ENCODE assay signal across 15 cellular contexts in the genomic region with DNA sequence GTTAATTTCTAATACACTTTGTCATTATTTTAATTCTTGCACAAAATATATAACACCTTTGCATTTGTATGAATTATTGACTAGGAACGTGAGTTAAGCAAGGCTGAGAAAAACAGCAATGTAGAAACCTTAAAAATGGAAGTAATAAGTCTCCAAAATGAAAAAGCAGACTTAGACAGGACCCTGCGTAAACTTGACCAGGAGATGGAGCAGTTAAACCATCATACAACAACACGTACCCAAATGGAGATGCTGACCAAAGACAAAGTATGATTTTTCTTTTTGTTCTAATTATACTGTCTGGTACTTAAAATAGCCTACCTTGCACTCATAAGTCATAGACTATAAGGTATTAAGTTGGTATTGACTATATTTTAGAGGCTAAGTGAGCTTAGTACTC. TPM values are rescaled to one million over a fixed set of nuclear protein-coding genes. Genes with fewer than 3 reads are reported as not detected.
DNase-seq lines count a peak whose midpoint lies in the region; ATAC-seq and TF ChIP-seq lines count a peak whose summit lies in the region.
"Had no signal": no experiment of that assay in that cellular context is flagged by ENCODE, and none has a peak within 500 bp of the region (broad histone marks: within the 10 kb centered on the region; RNA-seq: fewer than 3 reads in every experiment).

No MANE protein-coding gene starts in this region.

- no peak overlapping the region for H3K4me3 ChIP-seq in AG10803 (ENCODE audit: low read length)
- H3K4me3 ChIP-seq in RWPE2 (ENCODE audit: severe bottlenecking) = no peak overlapping the region
- no peak overlapping the region for H3K4me3 ChIP-seq in fibroblast of pulmonary artery (replicated peaks; ENCODE audit: low read depth, low read length)
- H3K4me3 ChIP-seq: colonic mucosa, lung, pancreas had no signal

- H3K4me1 ChIP-seq in RWPE2 (ENCODE audit: insufficient read depth, poor library complexity, severe bottlenecking) = no peaks in the 10 kb centered on the region
- H3K4me1 ChIP-seq: colonic mucosa, pancreas had no signal

- no peak overlapping the region for H3K27ac ChIP-seq in RWPE2 (ENCODE audit: poor library complexity, severe bottlenecking)
- H3K27ac ChIP-seq: colonic mucosa, pancreas had no signal

- peak; percentile 4 for DNase-seq in AG10803 (ENCODE audit: low read depth)
- no peak for DNase-seq in RWPE2 (ENCODE audit: low spot score)
- DNase-seq in fibroblast of pulmonary artery (ENCODE audit: low read depth) = peak; percentile 41
- no peak for DNase-seq in Right ventricle myocardium inferior (ENCODE audit: missing footprints)
- DNase-seq in NCI-H524 treated with DMSO at 0.1 percent for 48 hours (lab: John Stamatoyannopoulos, UW) = no peak
- DNase-seq in GM19240 (ENCODE audit: insufficient read length, low spot score) = no peak
- DNase-seq: activated CD4-positive, alpha-beta T cell treated with anti-CD3 and anti-CD28 coated beads, Interleukin-2, amount 50 U/mL, for 48 hours; activated naive CD4-positive, alpha-beta T cell treated with Interleukin-2 at 50 U/mL for 16 hours; AML-193; colonic mucosa; NCI-H2029 treated with DMSO at 0.1 percent for 48 hours; pancreas had no signal

- intact Hi-C loops in Right ventricle myocardium inferior (cut with DNase I) = no loop called here

- H3K27me3 ChIP-seq in RWPE2 (ENCODE audit: insufficient read depth, poor library complexity, severe bottlenecking) = no peaks in the 10 kb centered on the region
- H3K27me3 ChIP-seq: colonic mucosa, pancreas had no signal

- no peaks in the 10 kb centered on the region for H3K9me3 ChIP-seq in RWPE2 (ENCODE audit: severe bottlenecking)
- H3K9me3 ChIP-seq: colonic mucosa, pancreas had no signal

- TF ChIP-seq CTCF in AG10803 (conservative IDR thresholded peaks at IDR 0.05; ENCODE audit: low read length) = peak; percentile 25
- no peak for TF ChIP-seq CTCF in RWPE2 (IDR thresholded peaks at IDR 0.05; ENCODE audit: poor library complexity, severe bottlenecking)
- TF ChIP-seq CTCF in fibroblast of pulmonary artery (IDR thresholded peaks at IDR 0.05; ENCODE audit: low read length, missing control alignments) = no peak

- ATAC-seq in GM18868 (IDR thresholded peaks at IDR 0.05; ENCODE audit: unreplicated experiment) = peak; percentile 49
- ATAC-seq in RWPE2 (ENCODE audit: low read depth) = 0 out of 3 replicates have a peak, but pooled peaks have one; percentile 23
- no peak for ATAC-seq in HG02642 (IDR thresholded peaks at IDR 0.05; ENCODE audit: poor library complexity, unreplicated experiment)
- ATAC-seq in Right ventricle myocardium inferior = no peak
- ATAC-seq: pancreas had no signal

- H3K36me3 ChIP-seq in RWPE2 (ENCODE audit: low read depth) = peaks cover 96% of the 10 kb centered on the region

RNA-seq across cellular contexts. Expression of a gene that starts 34.4 kb away (rescaled TPM):
- total RNA-seq in Right ventricle myocardium inferior = 31.4 TPM

RNA-seq across cellular contexts. Expression of a gene that starts 47.8 kb away (rescaled TPM):
- not detected for total RNA-seq in Right ventricle myocardium inferior
- total RNA-seq: colonic mucosa, lung, pancreas had no signal

Comparison
In these comparisons a context has a peak if more than half of its experiments do, and no peak if none do; other contexts are left out.
1. DNase-seq: peak in AG10803 (single experiment) and fibroblast of pulmonary artery (single experiment); none in RWPE2 (single experiment), Right ventricle myocardium inferior (single experiment), NCI-H524 treated with DMSO at 0.1 percent for 48 hours (single experiment) and GM19240 (single experiment).
2. ATAC-seq: peak in GM18868 (single experiment) and RWPE2 (single experiment); none in HG02642 (single experiment) and Right ventricle myocardium inferior (single experiment).